10 cellular contexts compared by ENCODE assay signal in the genomic region with DNA sequence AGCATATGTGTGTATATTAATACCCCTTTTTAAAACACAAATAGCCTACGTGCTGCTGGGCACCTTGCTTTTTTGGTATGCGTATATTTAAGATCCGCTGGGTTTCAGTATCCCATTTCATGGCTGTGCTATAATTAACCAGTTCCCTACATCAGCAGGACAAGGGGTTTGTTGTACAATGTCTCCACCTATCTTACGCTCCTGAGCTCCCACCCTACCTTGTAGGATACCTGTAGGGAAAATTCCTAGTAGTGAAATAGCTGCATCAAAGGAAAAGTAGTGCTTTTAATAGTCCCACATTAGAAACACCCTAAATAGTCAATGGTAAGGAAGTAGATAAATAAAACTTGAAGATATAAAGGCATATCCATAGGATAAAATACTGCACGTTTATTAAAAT. TPM values are rescaled to one million over a fixed set of nuclear protein-coding genes. Genes with fewer than 3 reads are reported as not detected.
DNase-seq lines count a peak whose midpoint lies in the region; ATAC-seq, FAIRE-seq and TF ChIP-seq lines count a peak whose summit lies in the region.
"Had no signal": no experiment of that assay in that cellular context is flagged by ENCODE, and none has a peak within 500 bp of the region (broad histone marks: within the 10 kb centered on the region; RNA-seq: fewer than 3 reads in every experiment).

No MANE protein-coding gene starts in this region.

- peak overlapping the region; percentile 68 for H3K4me3 Mint-ChIP-seq in activated CD4-positive, alpha-beta memory T cell treated with anti-CD3 and anti-CD28 coated beads for 36 hours
- peak overlapping the region; percentile 77 to 89 (median 82) for H3K4me3 Mint-ChIP-seq in naive B cell

- DNase-seq in D721Med (ENCODE audit: insufficient read length, low spot score): no peak
- peak; percentile 7 to 17 for DNase-seq in Kasumi-1 (lab: John Stamatoyannopoulos, UW)
- no peak for DNase-seq in activated CD4-positive, alpha-beta memory T cell treated with anti-CD3 and anti-CD28 coated beads for 36 hours
- DNase-seq in naive B cell: no peak
- DNase-seq in DMS114 treated with DMSO at 0.1 percent for 48 hours (lab: John Stamatoyannopoulos, UW; ENCODE audit: unreplicated experiment): no peak
- no peak for DNase-seq in effector CD8-positive, alpha-beta T cell (lab: John Stamatoyannopoulos, UW)
- DNase-seq in tibial artery: no peak
- DNase-seq: aorta, RPMI8226 had no signal

- H3K4me1 ChIP-seq in tibial artery: peaks cover 3 to 15% (median 10%) of the 10 kb centered on the region in 4 donors

- peaks cover 12% of the 10 kb centered on the region for H3K4me1 Mint-ChIP-seq in activated CD4-positive, alpha-beta memory T cell treated with anti-CD3 and anti-CD28 coated beads for 36 hours (ENCODE audit: low read depth)
- H3K4me1 Mint-ChIP-seq in naive B cell: peaks cover 9 to 15% (median 14%) of the 10 kb centered on the region in 3 donors

- POLR2A ChIA-PET in activated CD4-positive, alpha-beta memory T cell treated with anti-CD3 and anti-CD28 coated beads for 36 hours (lab: Charles Lee): no interaction called here

- TF ChIP-seq CTCF in D721Med (IDR thresholded peaks at IDR 0.05; ENCODE audit: insufficient read depth, missing control alignments) (peak; percentile 19), tibial artery (IDR thresholded peaks at IDR 0.05) (no peak)

- H3K36me3 ChIP-seq in tibial artery: peaks cover 0 to 11% (median 0%) of the 10 kb centered on the region in 3 donors

- no peaks in the 10 kb centered on the region for H3K27me3 ChIP-seq in tibial artery

- ATAC-seq in naive B cell (ENCODE audit: low read depth in 2 of 2) (no peak), HG03378 (IDR thresholded peaks at IDR 0.05; ENCODE audit: unreplicated experiment) (no peak)

- CTCF ChIA-PET in activated CD4-positive, alpha-beta memory T cell treated with anti-CD3 and anti-CD28 coated beads for 36 hours (lab: Charles Lee): no interaction called here

- peak; percentile 21 for FAIRE-seq in D721Med (lab: Jason Lieb, UNC)

- no peaks in the 10 kb centered on the region for H3K9me3 ChIP-seq in tibial artery

- H3K4me3 ChIP-seq in tibial artery: no peak overlapping the region

- no peak overlapping the region for H3K27ac ChIP-seq in tibial artery

- intact Hi-C loops in activated CD4-positive, alpha-beta memory T cell treated with anti-CD3 and anti-CD28 coated beads for 36 hours (cut with micrococcal nuclease): loop anchor here (2.0 kb wide), 1 partner anchor 355 kb away; no protein-coding TSS in a partner anchor
- intact Hi-C loops in tibial artery (cut with DNase I; ENCODE audit: low total_unique reads): no loop called here

- peaks cover 2% of the 10 kb centered on the region for H3K36me3 Mint-ChIP-seq in activated CD4-positive, alpha-beta memory T cell treated with anti-CD3 and anti-CD28 coated beads for 36 hours
- no peaks in the 10 kb centered on the region for H3K36me3 Mint-ChIP-seq in naive B cell

- no peaks in the 10 kb centered on the region for H3K9me3 Mint-ChIP-seq in activated CD4-positive, alpha-beta memory T cell treated with anti-CD3 and anti-CD28 coated beads for 36 hours
- no peaks in the 10 kb centered on the region for H3K9me3 Mint-ChIP-seq in naive B cell

- no peak overlapping the region for H3K27ac Mint-ChIP-seq in activated CD4-positive, alpha-beta memory T cell treated with anti-CD3 and anti-CD28 coated beads for 36 hours
- H3K27ac Mint-ChIP-seq in naive B cell: peak overlapping the region in 1 of 6 donors; percentile 84

- peaks cover 4% of the 10 kb centered on the region for H3K27me3 Mint-ChIP-seq in activated CD4-positive, alpha-beta memory T cell treated with anti-CD3 and anti-CD28 coated beads for 36 hours
- peaks cover 0 to 6% (median 0%) of the 10 kb centered on the region in 3 donors for H3K27me3 Mint-ChIP-seq in naive B cell

RNA-seq across cellular contexts. Expression of a gene that starts 1.4 kb away (rescaled TPM):
- total RNA-seq in activated CD4-positive, alpha-beta memory T cell treated with anti-CD3 and anti-CD28 coated beads for 36 hours: under 1 TPM; 0.70 to 1.00 TPM
- polyA plus RNA-seq in naive B cell (ENCODE audit: low read depth in 6 of 6): under 1 TPM in 1 of 6 donors, not detected in 5; 0.78 TPM
- polyA plus RNA-seq: aorta had no signal

Comparison
In these comparisons a context has a peak if more than half of its experiments do, and no peak if none do; other contexts are left out.
1. DNase-seq: peak in Kasumi-1 (2 of 2); none in D721Med (single experiment), activated CD4-positive, alpha-beta memory T cell treated with anti-CD3 and anti-CD28 coated beads for 36 hours (single experiment), naive B cell (single experiment), DMS114 treated with DMSO at 0.1 percent for 48 hours (single experiment), effector CD8-positive, alpha-beta T cell (single experiment) and tibial artery (0 of 2).